ENCODE assay signal across 27 cellular contexts in genomic region chr3:183454064-183454463, GRCh38. TPM values are rescaled to one million over a fixed set of nuclear protein-coding genes. Genes with fewer than 3 reads are reported as not detected.
"Had no signal": no experiment of that assay in that cellular context is flagged by ENCODE, and none has a peak within 500 bp of the region (broad histone marks: within the 10 kb centered on the region; RNA-seq: fewer than 3 reads in every experiment).

No MANE protein-coding gene starts in this region.

- FAIRE-seq: bronchial epithelial cell, TTC549 had no signal

- H3K27ac ChIP-seq: ascending aorta, KMS-11, Peyer's patch, RWPE1, SK-N-MC had no signal

- H3K9ac ChIP-seq: KMS-11 had no signal

- H3K4me2 ChIP-seq: KMS-11 had no signal

- H3K4me1 Mint-ChIP-seq: activated naive CD8-positive, alpha-beta T cell treated with anti-CD3 and anti-CD28 coated beads, Interleukin-2, amount 10 ng/mL, durations not matched to agents 7 days and 5 days had no signal

- H3K27me3 Mint-ChIP-seq: activated CD4-positive, alpha-beta T cell treated with anti-CD3 and anti-CD28 coated beads, Interleukin-2, amount 10 ng/mL, durations not matched to agents 24 days and 14 days; activated CD8-positive, alpha-beta T cell treated with anti-CD3 and anti-CD28 coated beads for 36 hours; activated naive CD4-positive, alpha-beta T cell treated with anti-CD3 and anti-CD28 coated beads, Interleukin-2, amount 50 U/mL, for 24 hours; activated naive CD8-positive, alpha-beta T cell treated with anti-CD3 and anti-CD28 coated beads, Interleukin-2, amount 10 ng/mL, durations not matched to agents 7 days and 5 days had no signal

- H3K36me3 ChIP-seq: ascending aorta had no signal

- H3K4me3 ChIP-seq: ascending aorta, Peyer's patch, SK-N-MC had no signal

- H3K27ac Mint-ChIP-seq: activated CD4-positive, alpha-beta T cell treated with anti-CD3 and anti-CD28 coated beads, Interleukin-2, amount 10 ng/mL, durations not matched to agents 24 days and 14 days; activated CD8-positive, alpha-beta T cell treated with anti-CD3 and anti-CD28 coated beads for 36 hours; activated naive CD4-positive, alpha-beta T cell treated with anti-CD3 and anti-CD28 coated beads, Interleukin-2, amount 50 U/mL, for 24 hours; activated naive CD8-positive, alpha-beta T cell treated with anti-CD3 and anti-CD28 coated beads, Interleukin-2, amount 10 ng/mL, durations not matched to agents 7 days and 5 days; activated T-helper 2 cell treated with anti-CD3 and anti-CD28 coated beads, Interferon-gamma antibody, Interleukin-2, Interleukin-4, amounts not matched to agents 10 μg/mL and 5 μg/mL and 100 μg/mL, durations not matched to agents 14 hours and 24 hours and 36 hours; T-helper 2 cell treated with Interferon-gamma antibody and Interleukin-4, amounts not matched to agents 5 μg/mL and 100 μg/mL, for 36 hours had no signal

- H3K9me3 ChIP-seq: ascending aorta, Peyer's patch had no signal

- DNase-seq: activated CD4-positive, alpha-beta T cell treated with anti-CD3 and anti-CD28 coated beads, Interleukin-2, amount 10 ng/mL, durations not matched to agents 24 days and 14 days; activated CD4-positive, alpha-beta T cell treated with anti-CD3 and anti-CD28 coated beads, Interleukin-2, amount 50 U/mL, for 4 hours; activated CD8-positive, alpha-beta T cell treated with anti-CD3 and anti-CD28 coated beads for 36 hours; activated gamma-delta T cell; activated naive CD4-positive, alpha-beta T cell treated with Interleukin-2 at 50 U/mL for 16 hours; activated naive CD8-positive, alpha-beta T cell treated with anti-CD3 and anti-CD28 coated beads, Interleukin-2, amount 10 ng/mL, durations not matched to agents 7 days and 5 days; activated T-cell treated with anti-CD3 and anti-CD28 coated beads, Interleukin-2, amount 50 U/mL, for 1 hour; amygdala; MM.1S; MV-4-11; NCI-H1092; NCI-H1436 treated with DMSO at 0.1 percent for 48 hours; NCI-H1694 treated with DMSO at 0.1 percent for 48 hours; NCI-H2029; NCI-H345; NCI-H524 treated with DMSO at 0.1 percent for 48 hours; Peyer's patch had no signal

- H3K4me3 Mint-ChIP-seq: activated CD4-positive, alpha-beta T cell treated with anti-CD3 and anti-CD28 coated beads, Interleukin-2, amount 10 ng/mL, durations not matched to agents 24 days and 14 days; activated CD8-positive, alpha-beta T cell treated with anti-CD3 and anti-CD28 coated beads for 36 hours; activated naive CD4-positive, alpha-beta T cell treated with anti-CD3 and anti-CD28 coated beads, Interleukin-2, amount 50 U/mL, for 24 hours; activated naive CD8-positive, alpha-beta T cell treated with anti-CD3 and anti-CD28 coated beads, Interleukin-2, amount 10 ng/mL, durations not matched to agents 7 days and 5 days; T-helper 2 cell treated with Interferon-gamma antibody and Interleukin-4, amounts not matched to agents 5 μg/mL and 100 μg/mL, for 36 hours had no signal

- H3K9me3 Mint-ChIP-seq: activated CD4-positive, alpha-beta T cell treated with anti-CD3 and anti-CD28 coated beads, Interleukin-2, amount 10 ng/mL, durations not matched to agents 24 days and 14 days; activated CD8-positive, alpha-beta T cell treated with anti-CD3 and anti-CD28 coated beads for 36 hours; activated naive CD4-positive, alpha-beta T cell treated with anti-CD3 and anti-CD28 coated beads, Interleukin-2, amount 50 U/mL, for 24 hours; activated naive CD8-positive, alpha-beta T cell treated with anti-CD3 and anti-CD28 coated beads, Interleukin-2, amount 10 ng/mL, durations not matched to agents 7 days and 5 days; activated T-helper 2 cell treated with anti-CD3 and anti-CD28 coated beads, Interferon-gamma antibody, Interleukin-2, Interleukin-4, amounts not matched to agents 10 μg/mL and 5 μg/mL and 100 μg/mL, durations not matched to agents 14 hours and 24 hours and 36 hours; T-helper 2 cell treated with Interferon-gamma antibody and Interleukin-4, amounts not matched to agents 5 μg/mL and 100 μg/mL, for 36 hours had no signal

- ATAC-seq: activated CD8-positive, alpha-beta T cell treated with anti-CD3 and anti-CD28 coated beads for 36 hours; Right ventricle myocardium inferior had no signal

- H3K27me3 ChIP-seq: ascending aorta, Peyer's patch had no signal

RNA-seq across cellular contexts. Expression of gene MCF2L2, which starts 25.6 kb away (rescaled TPM):
- total RNA-seq: ascending aorta had no signal
